In genomic region chr9:112348993-112349333, GRCh38 we compare ENCODE assay signal across 9 cellular contexts. TPM values are rescaled to one million over a fixed set of nuclear protein-coding genes. Genes with fewer than 3 reads are reported as not detected.
A peak's percentile ranks its signal among the peaks of the same experiment; 100 is the strongest.
DNase-seq lines count a peak whose midpoint lies in the region; ATAC-seq and TF ChIP-seq lines count a peak whose summit lies in the region.
"Had no signal": no experiment of that assay in that cellular context is flagged by ENCODE, and none has a peak within 500 bp of the region (broad histone marks: within the 10 kb centered on the region; RNA-seq: fewer than 3 reads in every experiment).

No MANE protein-coding gene starts in this region.

- H3K4ac ChIP-seq in H9 (ENCODE audit: low read depth, low read length) = no peak overlapping the region

- H3K4me3 ChIP-seq in fibroblast of villous mesenchyme (ENCODE audit: low read depth, low read length) (peak overlapping the region; percentile 46), rectal smooth muscle tissue (ENCODE audit: low read length) (peak overlapping the region; percentile 71)

- H3K9ac ChIP-seq in H9 (ENCODE audit: extremely low read depth, insufficient read length, low read length) (no peak overlapping the region), rectal smooth muscle tissue (ENCODE audit: low read length) (no peak overlapping the region)

- DNase-seq in H9 = no peak
- DNase-seq in WTC11 (ENCODE audit: low spot score) = no peak
- DNase-seq in fibroblast of villous mesenchyme (ENCODE audit: low read depth) = no peak
- no peak for DNase-seq in stimulated activated CD8-positive, alpha-beta memory T cell treated with anti-CD3 and anti-CD28 coated beads, Interleukin-4, amount 100 ng/mL, for 48 hours
- DNase-seq in NCI-H128 (lab: John Stamatoyannopoulos, UW; ENCODE audit: unreplicated experiment) = no peak
- DNase-seq: KBM-7 had no signal

- no peaks in the 10 kb centered on the region for H3K23me2 ChIP-seq in H9 (ENCODE audit: insufficient read length, low read depth, low read length, poor library complexity, severe bottlenecking)

- no peak overlapping the region for H3K27ac ChIP-seq in H9 (ENCODE audit: insufficient read length, low read depth, low read length)
- no peak overlapping the region for H3K27ac ChIP-seq in rectal smooth muscle tissue (ENCODE audit: low read depth, low read length)

- no peak overlapping the region for H4K8ac ChIP-seq in H9 (replicated peaks; ENCODE audit: insufficient read length, low read depth, low read length)

- H4K91ac ChIP-seq in H9 (ENCODE audit: insufficient read length, low read depth, low read length) = no peak overlapping the region

- CTCF ChIA-PET in WTC11 (lab: Charles Lee) = interaction anchor here (1.0 to 1.7 kb wide), 3 partner anchors 16 to 251 kb away, joined by 3 to 6 read pairs (median 4); partner anchors contain the start of gene PTBP3

- H3T11ph ChIP-seq in H9 (ENCODE audit: low read length) = no peak overlapping the region

- no peak overlapping the region for H3K14ac ChIP-seq in H9 (ENCODE audit: insufficient read depth, low read length)

- no peaks in the 10 kb centered on the region for H3K9me3 ChIP-seq in H9 (ENCODE audit: control insufficient read depth, low read depth, low read length)

- no peak overlapping the region for H3K18ac ChIP-seq in H9 (ENCODE audit: insufficient read length, low read depth, low read length)

- no peaks in the 10 kb centered on the region for H3K27me3 ChIP-seq in H9 (ENCODE audit: insufficient read depth, low read length)
- no peaks in the 10 kb centered on the region for H3K27me3 ChIP-seq in rectal smooth muscle tissue (ENCODE audit: control insufficient read depth, insufficient read depth, low read length)

- H3K4me3 Mint-ChIP-seq in H9 = peak overlapping the region in 1 of 2 experiments; percentile 51; a peak in 2 of 5 replicates
- peak overlapping the region; percentile 65 for H3K4me3 Mint-ChIP-seq in WTC11

- no peaks in the 10 kb centered on the region for H3K36me3 ChIP-seq in rectal smooth muscle tissue (ENCODE audit: control insufficient read depth, insufficient read depth, low read length)

- no peaks in the 10 kb centered on the region for H3K79me1 ChIP-seq in H9 (ENCODE audit: insufficient read depth, low read depth, low read length, poor library complexity, severe bottlenecking)

- no peak overlapping the region for H2BK120ac ChIP-seq in H9 (ENCODE audit: low read depth, low read length, poor library complexity, severe bottlenecking)

- WGBS in H9 (ENCODE audit: extremely low coverage, insufficient read length, low lambda C conversion rate) = no CpG with 5 or more reads among the region's 4 CpGs

- H3K36me3 Mint-ChIP-seq in H9 (ENCODE audit: insufficient read depth in 1 of 3, low read depth in 3 of 3) (no peaks in the 10 kb centered on the region; a peak in 1 of 7 replicates), WTC11 (no peaks in the 10 kb centered on the region)

- H2BK15ac ChIP-seq in H9 (ENCODE audit: low read depth, low read length) = no peak overlapping the region

- no peak overlapping the region; a peak in 2 of 7 replicates for H3K27ac Mint-ChIP-seq in H9
- peak overlapping the region; percentile 96 for H3K27ac Mint-ChIP-seq in WTC11

- H3K56ac ChIP-seq in H9 (ENCODE audit: insufficient read length, low read depth, low read length) = no peak overlapping the region

- ATAC-seq in WTC11 (peak; percentile 71), HG02678 (IDR thresholded peaks at IDR 0.05; ENCODE audit: unreplicated experiment) (no peak), GM18502 (IDR thresholded peaks at IDR 0.05; ENCODE audit: poor library complexity, unreplicated experiment) (no peak)

- H3K4me1 ChIP-seq in H9 (ENCODE audit: insufficient read depth, low read length) (no peaks in the 10 kb centered on the region; the same call in 1 of the 2 replicates), rectal smooth muscle tissue (ENCODE audit: control insufficient read depth, insufficient read depth, low read length) (no peaks in the 10 kb centered on the region)

- no peaks in the 10 kb centered on the region for H3K79me2 ChIP-seq in H9 (ENCODE audit: insufficient read depth, low read length)

- no peaks in the 10 kb centered on the region for H4K20me1 ChIP-seq in H9 (ENCODE audit: control insufficient read depth, insufficient read depth, insufficient read length)

- H3K27me3 Mint-ChIP-seq in H9 (ENCODE audit: low read depth) (no peaks in the 10 kb centered on the region), WTC11 (ENCODE audit: low read depth) (no peaks in the 10 kb centered on the region)

- H2BK20ac ChIP-seq in H9 (ENCODE audit: low read depth, low read length, poor library complexity, severe bottlenecking) = no peak overlapping the region

- H3K23ac ChIP-seq in H9 (ENCODE audit: insufficient read length, low read depth, low read length) = no peak overlapping the region

- H3K4me2 ChIP-seq in H9 (ENCODE audit: insufficient read depth, insufficient read length, low read length) = peak overlapping the region; percentile 17

- H2BK5ac ChIP-seq in H9 (ENCODE audit: insufficient read length, low read length) = no peak overlapping the region

- peaks cover 0 to 3% of the 10 kb centered on the region in 2 experiments; a peak in 1 of 5 replicates for H3K9me3 Mint-ChIP-seq in H9
- peaks cover 8% of the 10 kb centered on the region; the same call in 1 of the 2 replicates for H3K9me3 Mint-ChIP-seq in WTC11

- no peak overlapping the region for H2AFZ ChIP-seq in H9 (ENCODE audit: low read length)

- TF ChIP-seq CTCF in H9 (conservative IDR thresholded peaks at IDR 0.05) (no peak), WTC11 (IDR thresholded peaks at IDR 0.05) (no peak), fibroblast of villous mesenchyme (IDR thresholded peaks at IDR 0.05; ENCODE audit: insufficient read depth, low read depth, low read length) (no peak)

- H3K4me1 Mint-ChIP-seq in H9 = peaks cover 15% of the 10 kb centered on the region in 2 experiments
- peaks cover 22% of the 10 kb centered on the region for H3K4me1 Mint-ChIP-seq in WTC11

- POLR2A ChIA-PET in WTC11 (lab: Charles Lee) = no interaction called here

- no peak overlapping the region for H2AK5ac ChIP-seq in H9 (ENCODE audit: insufficient read length, low read length)

- no peak overlapping the region for H4K5ac ChIP-seq in H9 (ENCODE audit: insufficient read length, low read depth, low read length)

- H2BK12ac ChIP-seq in H9 (ENCODE audit: insufficient read length, low read depth, low read length) = no peak overlapping the region

TF ChIP-seq in WTC11, 78 proteins besides CTCF, POLR2A, EP300 and RAD21 (continues in another document):
- TF ChIP-seq E2F5 (CRISPR knock-in tag; IDR thresholded peaks at IDR 0.05) (no peak), ATF1 (CRISPR knock-in tag; IDR thresholded peaks at IDR 0.05) (no peak), ZNF281 (CRISPR knock-in tag; IDR thresholded peaks at IDR 0.05) (no peak), RELA (CRISPR knock-in tag; IDR thresholded peaks at IDR 0.05; ENCODE audit: borderline replicate concordance) (no peak), NR1H2 (CRISPR knock-in tag; IDR thresholded peaks at IDR 0.05) (no peak), ZNF512 (CRISPR knock-in tag; IDR thresholded peaks at IDR 0.05; ENCODE audit: borderline replicate concordance) (no peak), ETV6 (CRISPR knock-in tag; IDR thresholded peaks at IDR 0.05) (no peak), SMAD3 (CRISPR knock-in tag; IDR thresholded peaks at IDR 0.05; ENCODE audit: borderline replicate concordance) (no peak)

RNA-seq across cellular contexts. Expression of gene PTBP3, which starts 15.5 kb away (rescaled TPM):
- total RNA-seq in H9 (2021) (89.5 and 93.1 TPM in 2 replicates), WTC11 (2021) (97.5 to 108 TPM (median 100 TPM) in 3 replicates), fibroblast of villous mesenchyme (30.3 and 57.0 TPM in 2 replicates)

RNA-seq across cellular contexts. Expression of gene HSDL2, which starts 30.9 kb away (rescaled TPM):
- total RNA-seq in H9 (2021) (16.5 and 16.6 TPM in 2 replicates), WTC11 (2021) (13.8 to 15.3 TPM (median 14.3 TPM) in 3 replicates), fibroblast of villous mesenchyme (29.3 and 55.3 TPM in 2 replicates)
